16 cellular contexts compared by ENCODE assay signal in the genomic region with DNA sequence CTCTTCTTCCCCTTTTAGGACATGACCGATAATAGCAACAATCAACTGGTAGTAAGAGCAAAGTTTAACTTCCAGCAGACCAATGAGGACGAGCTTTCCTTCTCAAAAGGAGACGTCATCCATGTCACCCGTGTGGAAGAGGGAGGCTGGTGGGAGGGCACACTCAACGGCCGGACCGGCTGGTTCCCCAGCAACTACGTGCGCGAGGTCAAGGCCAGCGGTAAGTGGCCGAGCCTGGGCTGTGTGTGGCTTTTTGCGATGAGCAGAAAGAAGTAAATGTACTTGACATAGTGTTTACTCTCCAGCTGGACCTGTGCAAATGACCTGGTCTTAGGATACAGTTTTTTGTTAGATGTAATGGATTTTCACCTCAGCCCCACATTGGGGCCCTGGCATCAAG.
A peak's percentile ranks its signal among the peaks of the same experiment; 100 is the strongest.
DNase-seq lines count a peak whose midpoint lies in the region; ATAC-seq, FAIRE-seq and TF ChIP-seq lines count a peak whose summit lies in the region.
"Had no signal": no experiment of that assay in that cellular context is flagged by ENCODE, and none has a peak within 500 bp of the region (broad histone marks: within the 10 kb centered on the region; RNA-seq: fewer than 3 reads in every experiment).

No MANE protein-coding gene starts in this region.

- no peak for FAIRE-seq in small intestine (lab: Jason Lieb, UNC)

- peak; percentile 31 for ATAC-seq in left lung
- no peak for ATAC-seq in HG03457 (IDR thresholded peaks at IDR 0.05; ENCODE audit: unreplicated experiment)
- no peak for ATAC-seq in GM19463 (IDR thresholded peaks at IDR 0.05; ENCODE audit: unreplicated experiment)
- ATAC-seq: activated naive CD4-positive, alpha-beta T cell treated with anti-CD3 and anti-CD28 coated beads, Interleukin-2, amount 50 U/mL, for 72 hours had no signal

- WGBS in small intestine, 3 donors = 61 to 76% (median 70%) methylated on average over 13 of the region's 13 CpGs

- H3K36me3 ChIP-seq in left ventricle myocardium inferior (peaks cover 4% of the 10 kb centered on the region), left lung (no peaks in the 10 kb centered on the region), small intestine (ENCODE audit: control insufficient read depth in 2 of 2, insufficient read depth in 2 of 2, low read length in 2 of 2) (peaks cover 0 to 8% of the 10 kb centered on the region in 2 donors)

- DNase-seq in left ventricle myocardium inferior = no peak
- no peak for DNase-seq in cardiac septum (ENCODE audit: low spot score)
- no peak for DNase-seq in left lung
- DNase-seq in small intestine = peak; percentile 66
- no peak for DNase-seq in activated CD4-positive, CD25-positive, alpha-beta regulatory T cell (lab: John Stamatoyannopoulos, UW)
- DNase-seq in foreskin fibroblast = no peak
- DNase-seq: activated CD4-positive, alpha-beta T cell treated with anti-CD3 and anti-CD28 coated beads for 1 hour; activated T-cell treated with anti-CD3 and anti-CD28 coated beads for 4 hours; effector memory CD4-positive, alpha-beta T cell; mammary epithelial cell; NCI-H510A; SJCRH30; stimulated activated CD4-positive, alpha-beta T cell treated with anti-CD3 and anti-CD28 coated beads, Interleukin-4, amount 100 ng/mL, for 24 hours had no signal

- peaks cover 93% of the 10 kb centered on the region for H3K4me1 ChIP-seq in left ventricle myocardium inferior
- H3K4me1 ChIP-seq in left lung = peaks cover 9 to 22% of the 10 kb centered on the region in 2 donors
- H3K4me1 ChIP-seq in small intestine (ENCODE audit: control insufficient read depth in 2 of 2, insufficient read depth in 1 of 2, low read depth in 1 of 2, low read length in 1 of 2) = no peaks in the 10 kb centered on the region

- intact Hi-C loops in left ventricle myocardium inferior (cut with micrococcal nuclease) (loop anchor here (10.0 kb wide), 1 partner anchor 153 kb away; no protein-coding TSS in a partner anchor), cardiac septum (cut with DNase I) (loop anchor here (5.0 kb wide), 2 partner anchors 65 to 150 kb away; no protein-coding TSS in a partner anchor), left lung (cut with DNase I) (loop anchor here in 1 of 2 donors (5.0 kb wide), 1 partner anchor 150 kb away; no protein-coding TSS in a partner anchor)

- H3K27me3 ChIP-seq in left ventricle myocardium inferior (ENCODE audit: low read depth) = no peaks in the 10 kb centered on the region
- H3K27me3 ChIP-seq in left lung = no peaks in the 10 kb centered on the region
- no peaks in the 10 kb centered on the region for H3K27me3 ChIP-seq in small intestine (ENCODE audit: control insufficient read depth in 2 of 2, insufficient read depth in 2 of 2, low read length in 2 of 2)
- H3K27me3 ChIP-seq: SJCRH30 had no signal

- H3K9me3 ChIP-seq in left ventricle myocardium inferior (replicated peaks) (no peaks in the 10 kb centered on the region), left lung (no peaks in the 10 kb centered on the region), small intestine (ENCODE audit: control insufficient read depth, low read depth) (no peaks in the 10 kb centered on the region)
- H3K9me3 ChIP-seq: SJCRH30 had no signal

- H3K27ac ChIP-seq in left ventricle myocardium inferior (replicated peaks) = peak overlapping the region; percentile 44
- H3K27ac ChIP-seq in left lung = no peak overlapping the region
- H3K27ac ChIP-seq in small intestine (ENCODE audit: low read depth in 1 of 2, low read length in 1 of 2) = no peak overlapping the region
- H3K27ac ChIP-seq: SJCRH30 had no signal

- H3K4me3 ChIP-seq in left ventricle myocardium inferior (peak overlapping the region; percentile 8), left lung (no peak overlapping the region), small intestine (ENCODE audit: low read depth in 1 of 2, low read length in 2 of 2) (no peak overlapping the region), foreskin fibroblast (ENCODE audit: low read depth in 1 of 2, low read length in 2 of 2) (no peak overlapping the region)
- H3K4me3 ChIP-seq: SJCRH30 had no signal

- TF ChIP-seq CTCF in left ventricle myocardium inferior (IDR thresholded peaks at IDR 0.05; ENCODE audit: borderline replicate concordance) (no peak), left lung (IDR thresholded peaks at IDR 0.05) (no peak), foreskin fibroblast (IDR thresholded peaks at IDR 0.05; ENCODE audit: low read depth, low read length) (no peak)
